Comparison of ENCODE assay signal across 8 cellular contexts in genomic region chrX:13669246-13669689, GRCh38. TPM values are rescaled to one million over a fixed set of nuclear protein-coding genes. Genes with fewer than 3 reads are reported as not detected.
DNase-seq lines count a peak whose midpoint lies in the region; ATAC-seq and TF ChIP-seq lines count a peak whose summit lies in the region.

No MANE protein-coding gene starts in this region.

- POLR2A ChIA-PET in BJ (lab: Charles Lee) (no interaction called here), RWPE1 (lab: Yijun Ruan, JAX; ENCODE audit: low non-redundant PET) (no interaction called here)

- DNase-seq in BJ (ENCODE audit: low read depth) = peak; percentile 90
- peak; percentile 69 for DNase-seq in RWPE1 (ENCODE audit: low spot score)
- DNase-seq in astrocyte of the spinal cord (ENCODE audit: low read depth, low spot score) = peak; percentile 96
- DNase-seq in left lung = peak in 1 of 2 donors; percentile 67
- peak; percentile 48 for DNase-seq in testis
- no peak for DNase-seq in cerebellum (ENCODE audit: low spot score)

- CTCF ChIA-PET in BJ (lab: Yijun Ruan, JAX) (no interaction called here), RWPE1 (lab: Yijun Ruan, JAX) (no interaction called here)

- ATAC-seq in GM19043 (IDR thresholded peaks at IDR 0.05; ENCODE audit: low read depth, unreplicated experiment) = peak; percentile 61
- ATAC-seq in HG03280 (IDR thresholded peaks at IDR 0.05; ENCODE audit: unreplicated experiment) = peak; percentile 60
- peak; percentile 83 for ATAC-seq in left lung

- H3K27ac ChIP-seq in RWPE1 (peak overlapping the region; percentile 72), left lung (peak overlapping the region; percentile 9 to 60), testis (no peak overlapping the region)

- WGBS in testis, 2 donors = 39 to 46% methylated on average over 5 to 8 of the region's 8 CpGs

- no peak for TF ChIP-seq POLR2A in testis (IDR thresholded peaks at IDR 0.05)

- in situ Hi-C loops in astrocyte of the spinal cord (cut with HindIII; ENCODE audit: low sequenced_read_pairs) = no loop called here

- H3K9me3 ChIP-seq in left lung (no peaks in the 10 kb centered on the region), testis (no peaks in the 10 kb centered on the region)

- H3K4me1 ChIP-seq in left lung (peaks cover 0 to 9% of the 10 kb centered on the region in 2 donors), testis (no peaks in the 10 kb centered on the region)

- H3K36me3 ChIP-seq in BJ (ENCODE audit: control insufficient read depth, insufficient read depth, low read length) (no peaks in the 10 kb centered on the region), left lung (no peaks in the 10 kb centered on the region), testis (ENCODE audit: low read depth, missing control alignments) (no peaks in the 10 kb centered on the region)

- H3K4me3 ChIP-seq in BJ (ENCODE audit: low read depth, low read length) (no peak overlapping the region), astrocyte of the spinal cord (ENCODE audit: low read depth, low read length) (no peak overlapping the region), left lung (no peak overlapping the region), testis (no peak overlapping the region)

- intact Hi-C loops in left lung (cut with DNase I) = no loop called here
- intact Hi-C loops in testis (cut with DNase I; ENCODE audit: low total_unique reads) = no loop called here

- H3K27me3 ChIP-seq in BJ (ENCODE audit: control insufficient read depth, insufficient read depth, low read length) (no peaks in the 10 kb centered on the region), left lung (no peaks in the 10 kb centered on the region), testis (no peaks in the 10 kb centered on the region)

- TF ChIP-seq CTCF in BJ (IDR thresholded peaks at IDR 0.05; ENCODE audit: insufficient read depth, low read depth, low read length) (no peak), RWPE1 (conservative IDR thresholded peaks at IDR 0.05; ENCODE audit: low read depth) (no peak), astrocyte of the spinal cord (IDR thresholded peaks at IDR 0.05; ENCODE audit: low read depth, low read length) (no peak), left lung (IDR thresholded peaks at IDR 0.05) (no peak), testis (IDR thresholded peaks at IDR 0.05) (no peak)

RNA-seq across cellular contexts. Expression of gene TCEANC, which starts 16.3 kb away (rescaled TPM):
- polyA plus RNA-seq in BJ (2011; rRNA removed) = 1.1 and 2.0 TPM in 2 replicates
- polyA minus RNA-seq in BJ (2011; rRNA and poly(A)+ RNA removed) = 1.4 and 1.5 TPM in 2 replicates
- total RNA-seq in left lung = 1 to 10 TPM; 3.1 to 3.5 TPM
- total RNA-seq in testis = 1 to 10 TPM; 4.8 to 5.6 TPM
- polyA plus RNA-seq in testis (ENCODE audit: insufficient read depth, low read depth, low replicate concordance) = 2.1 TPM
- 9.0 TPM for total RNA-seq in cerebellum

RNA-seq across cellular contexts. Expression of gene RAB9A, which starts 19.7 kb away (rescaled TPM):
- polyA plus RNA-seq in BJ (2011; rRNA removed) = 9.8 and 24.0 TPM in 2 replicates
- polyA minus RNA-seq in BJ (2011; rRNA and poly(A)+ RNA removed) = 3.6 and 4.9 TPM in 2 replicates
- 10 to 100 TPM; 30.4 to 32.4 TPM for total RNA-seq in left lung
- total RNA-seq in testis = 10 to 100 TPM; 12.9 to 13.1 TPM
- polyA plus RNA-seq in testis (ENCODE audit: insufficient read depth, low read depth, low replicate concordance) = 13.2 TPM
- total RNA-seq in cerebellum = 17.2 TPM

Comparison
In these comparisons a context has a peak if more than half of its experiments do, and no peak if none do; other contexts are left out.
1. H3K27ac ChIP-seq: peak in RWPE1 (single experiment) and left lung (2 of 2); none in testis (0 of 2).
2. Peak in every context shown above with its lines, with median percentiles within 50 percentile points of each other: ATAC-seq.